Comparison of ENCODE assay signal across 1 cellular context in the genomic region with DNA sequence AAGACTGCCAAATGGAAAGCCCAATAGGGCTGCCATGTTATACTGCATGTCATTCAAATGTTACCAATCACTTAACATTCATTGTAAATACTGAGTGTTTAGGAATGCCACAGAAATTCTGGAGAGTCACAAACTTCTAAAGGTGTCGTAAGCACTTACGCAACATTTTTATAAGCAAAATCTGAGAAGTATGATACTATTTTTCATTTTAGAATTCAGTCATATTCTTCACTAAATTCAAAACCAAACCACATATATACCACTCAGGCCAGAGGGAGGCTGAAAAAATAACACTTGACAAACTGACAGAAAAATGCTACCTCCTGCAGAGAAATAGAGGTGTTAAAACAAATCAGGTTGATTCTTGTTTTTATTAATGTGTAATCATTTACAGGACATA.
TF ChIP-seq lines count a peak whose summit lies in the region.

No MANE protein-coding gene starts in this region.

TF ChIP-seq in HepG2, 621 proteins besides CTCF, POLR2A, EP300 and RAD21 (continued from another document):
- TF ChIP-seq, protein P1, sequence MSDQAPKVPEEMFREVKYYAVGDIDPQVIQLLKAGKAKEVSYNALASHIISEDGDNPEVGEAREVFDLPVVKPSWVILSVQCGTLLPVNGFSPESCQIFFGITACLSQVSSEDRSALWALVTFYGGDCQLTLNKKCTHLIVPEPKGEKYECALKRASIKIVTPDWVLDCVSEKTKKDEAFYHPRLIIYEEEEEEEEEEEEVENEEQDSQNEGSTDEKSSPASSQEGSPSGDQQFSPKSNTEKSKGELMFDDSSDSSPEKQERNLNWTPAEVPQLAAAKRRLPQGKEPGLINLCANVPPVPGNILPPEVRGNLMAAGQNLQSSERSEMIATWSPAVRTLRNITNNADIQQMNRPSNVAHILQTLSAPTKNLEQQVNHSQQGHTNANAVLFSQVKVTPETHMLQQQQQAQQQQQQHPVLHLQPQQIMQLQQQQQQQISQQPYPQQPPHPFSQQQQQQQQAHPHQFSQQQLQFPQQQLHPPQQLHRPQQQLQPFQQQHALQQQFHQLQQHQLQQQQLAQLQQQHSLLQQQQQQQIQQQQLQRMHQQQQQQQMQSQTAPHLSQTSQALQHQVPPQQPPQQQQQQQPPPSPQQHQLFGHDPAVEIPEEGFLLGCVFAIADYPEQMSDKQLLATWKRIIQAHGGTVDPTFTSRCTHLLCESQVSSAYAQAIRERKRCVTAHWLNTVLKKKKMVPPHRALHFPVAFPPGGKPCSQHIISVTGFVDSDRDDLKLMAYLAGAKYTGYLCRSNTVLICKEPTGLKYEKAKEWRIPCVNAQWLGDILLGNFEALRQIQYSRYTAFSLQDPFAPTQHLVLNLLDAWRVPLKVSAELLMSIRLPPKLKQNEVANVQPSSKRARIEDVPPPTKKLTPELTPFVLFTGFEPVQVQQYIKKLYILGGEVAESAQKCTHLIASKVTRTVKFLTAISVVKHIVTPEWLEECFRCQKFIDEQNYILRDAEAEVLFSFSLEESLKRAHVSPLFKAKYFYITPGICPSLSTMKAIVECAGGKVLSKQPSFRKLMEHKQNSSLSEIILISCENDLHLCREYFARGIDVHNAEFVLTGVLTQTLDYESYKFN (CRISPR knock-in tag; conservative IDR thresholded peaks at IDR 0.05), result no peak
- TF ChIP-seq CEBPB (IDR thresholded peaks at IDR 0.05; ENCODE audit: borderline replicate concordance, low read depth, low read length), result peak; percentile 42; the same call in 1 of the 2 replicates
